24 cellular contexts compared by ENCODE assay signal in the genomic region with DNA sequence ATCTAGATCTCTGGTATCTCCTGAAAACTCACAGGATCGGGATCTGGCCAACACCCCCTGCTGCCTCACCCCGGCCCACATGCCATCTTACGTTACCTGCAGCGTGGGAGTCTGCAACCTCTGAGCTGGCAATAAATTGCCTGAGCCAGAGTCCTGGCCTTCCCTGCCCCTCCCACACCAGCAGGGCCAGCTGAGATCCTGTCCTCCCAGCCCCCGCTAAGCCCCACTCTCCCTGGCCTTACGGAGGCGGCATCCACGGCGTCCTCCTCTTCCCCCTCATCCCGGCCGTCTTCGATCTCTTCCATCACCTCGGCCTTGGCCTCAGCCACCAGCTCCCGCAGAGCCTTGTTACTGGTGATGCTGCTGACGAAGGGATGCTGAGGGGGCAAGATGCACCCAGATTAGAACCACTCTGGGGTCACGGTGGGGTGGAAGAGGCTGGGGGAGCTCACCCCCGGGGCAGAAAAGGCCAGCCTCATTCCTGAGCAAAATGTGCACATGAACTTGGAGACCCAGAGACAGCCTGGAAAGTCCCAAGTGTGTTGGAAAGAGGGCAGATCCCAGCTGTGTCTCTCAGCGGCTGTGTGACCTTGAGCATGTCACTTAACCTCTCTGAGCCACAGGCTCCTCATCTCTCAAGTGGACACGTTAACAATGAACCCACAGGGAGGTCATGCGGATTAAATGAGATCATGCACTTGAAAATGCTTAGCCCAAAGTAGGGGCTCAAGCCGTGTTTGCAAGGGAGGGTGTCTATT.
A peak's percentile ranks its signal among the peaks of the same experiment; 100 is the strongest.
DNase-seq lines count a peak whose midpoint lies in the region; ATAC-seq and TF ChIP-seq lines count a peak whose summit lies in the region.
"Had no signal": no experiment of that assay in that cellular context is flagged by ENCODE, and none has a peak within 500 bp of the region (broad histone marks: within the 10 kb centered on the region; RNA-seq: fewer than 3 reads in every experiment).

No MANE protein-coding gene starts in this region.

- ATAC-seq in HG03095 (IDR thresholded peaks at IDR 0.05; ENCODE audit: unreplicated experiment), result no peak
- ATAC-seq: gastrocnemius medialis; mucosa of descending colon; Panc1; stimulated activated naive CD8-positive, alpha-beta T cell treated with anti-CD3 and anti-CD28 coated beads, Interleukin-15, Interleukin-2, amounts not matched to agents 100 U/mL and 50 U/mL, for 24 hours had no signal

- H3K36me3 Mint-ChIP-seq in activated CD4-positive, alpha-beta memory T cell treated with anti-CD3 and anti-CD28 coated beads, Interleukin-2, amount 10 ng/mL, durations not matched to agents 7 days and 5 days (ENCODE audit: low read depth), result peaks cover 71% of the 10 kb centered on the region
- peaks cover 22% of the 10 kb centered on the region for H3K36me3 Mint-ChIP-seq in activated CD4-positive, alpha-beta memory T cell treated with anti-CD3 and anti-CD28 coated beads for 36 hours

- H3K4me2 ChIP-seq in osteoblast (ENCODE audit: insufficient read depth, low read length), result no peak overlapping the region

- intact Hi-C loops in activated CD4-positive, alpha-beta memory T cell treated with anti-CD3 and anti-CD28 coated beads for 36 hours (cut with micrococcal nuclease), result no loop called here

- H3K9me3 ChIP-seq in osteoblast (ENCODE audit: low read depth, low read length), result no peaks in the 10 kb centered on the region
- H3K9me3 ChIP-seq: ascending aorta, gastrocnemius medialis, mucosa of descending colon, tibial artery had no signal

- no peak overlapping the region for H3K4me3 Mint-ChIP-seq in activated CD4-positive, alpha-beta memory T cell treated with anti-CD3 and anti-CD28 coated beads, Interleukin-2, amount 10 ng/mL, durations not matched to agents 7 days and 5 days
- no peak overlapping the region for H3K4me3 Mint-ChIP-seq in activated CD4-positive, alpha-beta memory T cell treated with anti-CD3 and anti-CD28 coated beads for 36 hours
- H3K4me3 Mint-ChIP-seq: central memory CD8-positive, alpha-beta T cell had no signal

- no peaks in the 10 kb centered on the region for H3K9me3 Mint-ChIP-seq in activated CD4-positive, alpha-beta memory T cell treated with anti-CD3 and anti-CD28 coated beads, Interleukin-2, amount 10 ng/mL, durations not matched to agents 7 days and 5 days
- no peaks in the 10 kb centered on the region for H3K9me3 Mint-ChIP-seq in activated CD4-positive, alpha-beta memory T cell treated with anti-CD3 and anti-CD28 coated beads for 36 hours
- H3K9me3 Mint-ChIP-seq: central memory CD8-positive, alpha-beta T cell had no signal

- POLR2A ChIA-PET in activated CD4-positive, alpha-beta memory T cell treated with anti-CD3 and anti-CD28 coated beads, Interleukin-2, amount 10 ng/mL, durations not matched to agents 7 days and 5 days (lab: Charles Lee), result interaction anchor here (0.7 to 28.3 kb wide), 4 partner anchors 10 to 192 kb away, joined by 3 to 905 read pairs (median 3); a partner anchor contains a TSS
- POLR2A ChIA-PET in activated CD4-positive, alpha-beta memory T cell treated with anti-CD3 and anti-CD28 coated beads for 36 hours (lab: Charles Lee), result no interaction called here

- no peak overlapping the region for H2AFZ ChIP-seq in osteoblast (ENCODE audit: low read length)

- no peaks in the 10 kb centered on the region for H3K27me3 Mint-ChIP-seq in activated CD4-positive, alpha-beta memory T cell treated with anti-CD3 and anti-CD28 coated beads, Interleukin-2, amount 10 ng/mL, durations not matched to agents 7 days and 5 days
- H3K27me3 Mint-ChIP-seq in activated CD4-positive, alpha-beta memory T cell treated with anti-CD3 and anti-CD28 coated beads for 36 hours, result no peaks in the 10 kb centered on the region
- H3K27me3 Mint-ChIP-seq: central memory CD8-positive, alpha-beta T cell had no signal

- peaks cover 11% of the 10 kb centered on the region for H3K4me1 Mint-ChIP-seq in activated CD4-positive, alpha-beta memory T cell treated with anti-CD3 and anti-CD28 coated beads, Interleukin-2, amount 10 ng/mL, durations not matched to agents 7 days and 5 days
- H3K4me1 Mint-ChIP-seq in activated CD4-positive, alpha-beta memory T cell treated with anti-CD3 and anti-CD28 coated beads for 36 hours (ENCODE audit: low read depth), result peaks cover 6% of the 10 kb centered on the region

- H3K4me1 ChIP-seq in osteoblast (ENCODE audit: insufficient read depth, low read length), result peaks cover 10% of the 10 kb centered on the region
- H3K4me1 ChIP-seq: ascending aorta, gastrocnemius medialis had no signal

- no peak for TF ChIP-seq CTCF in osteoblast (IDR thresholded peaks at IDR 0.05; ENCODE audit: extremely low read depth, low read depth, low read length)

- H3K4me3 ChIP-seq in H7 (ENCODE audit: insufficient read depth, low read depth, low read length) (no peak overlapping the region), osteoblast (ENCODE audit: insufficient read depth, low read length) (no peak overlapping the region)
- H3K4me3 ChIP-seq: ascending aorta, gastrocnemius medialis, mucosa of descending colon, tibial artery had no signal

- H3K27ac ChIP-seq in osteoblast (ENCODE audit: low read depth, low read length), result peak overlapping the region; percentile 49
- H3K27ac ChIP-seq: ascending aorta, gastrocnemius medialis, tibial artery had no signal

- peaks cover 13% of the 10 kb centered on the region for H4K20me1 ChIP-seq in osteoblast (ENCODE audit: insufficient read depth, low read length)

- H3K27me3 ChIP-seq in H7 (ENCODE audit: control insufficient read depth, insufficient read depth, low read length) (no peaks in the 10 kb centered on the region), osteoblast (ENCODE audit: insufficient read depth, low read length) (no peaks in the 10 kb centered on the region)
- H3K27me3 ChIP-seq: ascending aorta, gastrocnemius medialis, tibial artery had no signal

- no peak for DNase-seq in activated CD4-positive, alpha-beta memory T cell treated with anti-CD3 and anti-CD28 coated beads, Interleukin-2, amount 10 ng/mL, durations not matched to agents 7 days and 5 days
- DNase-seq in activated CD4-positive, alpha-beta memory T cell treated with anti-CD3 and anti-CD28 coated beads for 36 hours, result no peak
- DNase-seq in H7, result peak; percentile 69
- DNase-seq in cerebellum (ENCODE audit: low spot score), result peak; percentile 51
- DNase-seq in osteoblast (ENCODE audit: insufficient read length, low spot score, missing footprints), result peak; percentile 39
- DNase-seq in SK-N-DZ (ENCODE audit: low spot score), result no peak
- no peak for DNase-seq in LoVo (ENCODE audit: low spot score)
- DNase-seq: activated CD4-positive, alpha-beta T cell treated with anti-CD3 and anti-CD28 coated beads for 4 hours; activated CD8-positive, alpha-beta memory T cell treated with anti-CD3 and anti-CD28 coated beads, Interleukin-2, amount 50 U/mL, for 48 hours; activated gamma-delta T cell; COR-L47; DND-41; effector CD4-positive, alpha-beta T cell; gastrocnemius medialis; mucosa of descending colon; NCI-H446 treated with DMSO at 0.1 percent for 48 hours; small intestine; stimulated activated naive CD8-positive, alpha-beta T cell treated with anti-CD3 and anti-CD28 coated beads, Interleukin-15, Interleukin-2, amounts not matched to agents 100 U/mL and 50 U/mL, for 24 hours; T-helper 1 cell had no signal

- peaks cover 10% of the 10 kb centered on the region for H3K79me2 ChIP-seq in osteoblast (ENCODE audit: insufficient read depth, low read length)

- H3K36me3 ChIP-seq in H7 (replicated peaks; ENCODE audit: control insufficient read depth, insufficient read depth, low read length) (0 out of 2 replicates have a peak, but pooled peaks cover 2% of the 10 kb centered on the region), osteoblast (ENCODE audit: insufficient read depth, low read length) (peaks cover 27% of the 10 kb centered on the region)

- CTCF ChIA-PET in activated CD4-positive, alpha-beta memory T cell treated with anti-CD3 and anti-CD28 coated beads, Interleukin-2, amount 10 ng/mL, durations not matched to agents 7 days and 5 days (lab: Charles Lee), result interaction anchor here (0.6 to 1.8 kb wide), 7 partner anchors 9 to 194 kb away, joined by 3 to 9 read pairs (median 4); a partner anchor contains a TSS
- CTCF ChIA-PET in activated CD4-positive, alpha-beta memory T cell treated with anti-CD3 and anti-CD28 coated beads for 36 hours (lab: Charles Lee), result interaction anchor here (2.2 to 2.9 kb wide), 2 partner anchors 10 to 37 kb away, joined by 6 to 19 read pairs; no protein-coding TSS in a partner anchor

- peak overlapping the region; percentile 31 for H3K27ac Mint-ChIP-seq in activated CD4-positive, alpha-beta memory T cell treated with anti-CD3 and anti-CD28 coated beads, Interleukin-2, amount 10 ng/mL, durations not matched to agents 7 days and 5 days
- H3K27ac Mint-ChIP-seq in activated CD4-positive, alpha-beta memory T cell treated with anti-CD3 and anti-CD28 coated beads for 36 hours, result no peak overlapping the region

Comparison
In these comparisons a context has a peak if more than half of its experiments do, and no peak if none do; other contexts are left out.
1. DNase-seq: peak in H7 (single experiment), cerebellum (single experiment) and osteoblast (single experiment); none in activated CD4-positive, alpha-beta memory T cell treated with anti-CD3 and anti-CD28 coated beads, Interleukin-2, amount 10 ng/mL, durations not matched to agents 7 days and 5 days (single experiment), activated CD4-positive, alpha-beta memory T cell treated with anti-CD3 and anti-CD28 coated beads for 36 hours (single experiment), SK-N-DZ (single experiment) and LoVo (single experiment).